22 cellular contexts compared by ENCODE assay signal in the genomic region with DNA sequence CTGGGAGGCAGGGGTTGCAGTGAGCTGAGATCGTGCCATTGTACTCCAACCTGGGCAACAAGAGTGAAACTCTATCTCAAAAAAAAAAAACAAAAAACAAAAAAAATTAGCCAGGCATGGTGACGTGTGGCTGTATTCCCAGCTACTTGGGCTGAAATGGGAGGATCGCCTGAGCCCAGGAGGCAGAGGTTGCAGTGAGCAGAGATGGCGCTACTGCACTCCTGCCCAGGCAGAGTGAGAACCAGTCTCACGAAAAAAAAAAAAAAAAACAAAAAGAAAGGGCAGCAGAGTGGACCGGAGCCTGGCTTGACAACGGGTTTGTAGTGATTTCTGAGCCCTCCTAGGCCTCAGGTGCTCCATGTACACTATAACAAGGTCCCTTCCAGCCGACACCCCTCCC.
"Had no signal": no experiment of that assay in that cellular context is flagged by ENCODE, and none has a peak within 500 bp of the region (broad histone marks: within the 10 kb centered on the region; RNA-seq: fewer than 3 reads in every experiment).

No MANE protein-coding gene starts in this region.

- ATAC-seq: HepG2, K562 had no signal

- H3K27ac Mint-ChIP-seq: IgD-negative memory B cell had no signal

- H3K36me3 Mint-ChIP-seq: IgD-negative memory B cell had no signal

- DNase-seq: Kasumi-1, MM.1S, NCI-H1092 treated with DMSO at 0.1 percent for 48 hours, NCI-H1417, NCI-H1436 treated with DMSO at 0.1 percent for 48 hours, NCI-H1694, NCI-H187 treated with DMSO at 0.1 percent for 48 hours, NCI-H2029 treated with DMSO at 0.1 percent for 48 hours, NCI-H226, NCI-H446, NCI-H510A, NCI-H524 treated with DMSO at 0.1 percent for 48 hours, NCI-H69, NCI-H774, RPMI8226, SIG-M5 had no signal

- H3K9me3 ChIP-seq: SJSA1 had no signal

- H3K36me3 ChIP-seq: SJSA1 had no signal

- H3K9ac ChIP-seq: KMS-11 had no signal

- H3K27me3 ChIP-seq: SJSA1 had no signal

- H3K4me3 ChIP-seq: K562, SJSA1, SK-N-MC had no signal

- H3K27ac ChIP-seq: KMS-11, SJSA1, SK-N-MC had no signal

- H3K27me3 Mint-ChIP-seq: IgD-negative memory B cell had no signal

- H3K4me2 ChIP-seq: KMS-11 had no signal

- H3K9me3 Mint-ChIP-seq: IgD-negative memory B cell had no signal

- H3K4me1 ChIP-seq: SJSA1 had no signal

- H3K4me3 Mint-ChIP-seq: IgD-negative memory B cell had no signal
